1 cellular context compared by ENCODE assay signal in genomic region chr12:122887817-122888212, GRCh38.
TF ChIP-seq lines count a peak whose summit lies in the region.

No MANE protein-coding gene starts in this region.

TF ChIP-seq in IMR-90, 13 proteins besides CTCF, POLR2A, EP300 and RAD21 (continued from another document):
- TF ChIP-seq ELK1 (IDR thresholded peaks at IDR 0.05; ENCODE audit: borderline replicate concordance, low read depth, low read length): no peak
- no peak for TF ChIP-seq MXI1 (IDR thresholded peaks at IDR 0.05; ENCODE audit: borderline replicate concordance, low read depth, low read length)
- no peak for TF ChIP-seq BHLHE40 (IDR thresholded peaks at IDR 0.05; ENCODE audit: low read depth, low read length)
- TF ChIP-seq CEBPB (IDR thresholded peaks at IDR 0.05; ENCODE audit: low read depth, low read length): no peak
- TF ChIP-seq MAZ (IDR thresholded peaks at IDR 0.05; ENCODE audit: borderline replicate concordance, low read depth, low read length): no peak
